In the genomic region with DNA sequence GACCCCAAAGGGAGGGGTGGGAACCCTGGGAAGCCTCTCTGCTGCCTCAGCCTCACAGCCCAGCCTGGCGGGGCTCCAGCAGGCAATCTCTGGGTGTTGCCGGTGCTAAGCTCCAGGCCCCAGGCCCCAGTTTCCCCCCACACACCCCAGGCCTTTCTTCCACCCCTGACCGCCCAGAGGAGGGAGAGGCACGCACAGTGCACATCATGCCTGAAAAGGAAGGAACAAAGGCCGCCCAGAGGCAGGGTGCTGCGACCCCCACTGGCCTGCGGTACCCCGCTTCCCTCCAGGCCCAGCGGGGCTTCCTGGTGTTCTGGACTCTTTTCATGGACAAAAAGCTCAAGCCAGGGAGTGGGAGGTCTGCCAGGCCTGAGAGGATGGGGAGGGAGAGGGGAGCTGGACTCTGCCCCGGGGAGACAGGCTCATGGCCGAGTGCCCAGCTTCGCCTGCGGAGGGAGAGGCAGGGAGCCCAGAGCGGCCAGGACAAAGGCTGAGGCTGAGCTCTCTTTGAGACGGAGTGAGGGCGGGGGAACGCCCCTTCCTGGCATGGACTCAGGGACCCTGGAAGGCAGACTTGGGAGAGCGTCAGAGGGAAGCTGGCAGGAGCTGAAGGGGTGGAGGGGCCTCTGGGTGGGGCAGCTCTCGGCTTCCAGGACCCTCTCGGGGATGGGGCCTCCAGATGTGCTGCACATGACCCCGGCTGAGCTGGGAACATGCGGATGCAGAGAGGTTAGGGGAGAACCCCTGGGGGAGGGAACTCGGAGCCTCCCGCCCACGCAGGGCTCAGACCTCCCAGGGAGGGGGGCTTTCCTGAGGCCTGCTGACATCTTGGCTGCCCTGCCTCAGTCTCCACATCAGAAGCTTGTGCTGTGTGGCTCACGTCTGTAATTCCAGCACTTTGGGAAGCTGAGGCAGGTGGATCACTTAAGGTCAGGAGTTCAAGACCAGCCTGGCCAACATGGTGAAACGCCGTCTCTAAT, we compare ENCODE assay signal across 1 cellular context.
TF ChIP-seq lines count a peak whose summit lies in the region.

No MANE protein-coding gene starts in this region.

TF ChIP-seq in HCT116, 20 proteins besides CTCF, POLR2A, EP300 and RAD21 (continued from another document):
- TF ChIP-seq SIN3A (IDR thresholded peaks at IDR 0.05; ENCODE audit: low read depth) = no peak
- TF ChIP-seq, protein P1, sequence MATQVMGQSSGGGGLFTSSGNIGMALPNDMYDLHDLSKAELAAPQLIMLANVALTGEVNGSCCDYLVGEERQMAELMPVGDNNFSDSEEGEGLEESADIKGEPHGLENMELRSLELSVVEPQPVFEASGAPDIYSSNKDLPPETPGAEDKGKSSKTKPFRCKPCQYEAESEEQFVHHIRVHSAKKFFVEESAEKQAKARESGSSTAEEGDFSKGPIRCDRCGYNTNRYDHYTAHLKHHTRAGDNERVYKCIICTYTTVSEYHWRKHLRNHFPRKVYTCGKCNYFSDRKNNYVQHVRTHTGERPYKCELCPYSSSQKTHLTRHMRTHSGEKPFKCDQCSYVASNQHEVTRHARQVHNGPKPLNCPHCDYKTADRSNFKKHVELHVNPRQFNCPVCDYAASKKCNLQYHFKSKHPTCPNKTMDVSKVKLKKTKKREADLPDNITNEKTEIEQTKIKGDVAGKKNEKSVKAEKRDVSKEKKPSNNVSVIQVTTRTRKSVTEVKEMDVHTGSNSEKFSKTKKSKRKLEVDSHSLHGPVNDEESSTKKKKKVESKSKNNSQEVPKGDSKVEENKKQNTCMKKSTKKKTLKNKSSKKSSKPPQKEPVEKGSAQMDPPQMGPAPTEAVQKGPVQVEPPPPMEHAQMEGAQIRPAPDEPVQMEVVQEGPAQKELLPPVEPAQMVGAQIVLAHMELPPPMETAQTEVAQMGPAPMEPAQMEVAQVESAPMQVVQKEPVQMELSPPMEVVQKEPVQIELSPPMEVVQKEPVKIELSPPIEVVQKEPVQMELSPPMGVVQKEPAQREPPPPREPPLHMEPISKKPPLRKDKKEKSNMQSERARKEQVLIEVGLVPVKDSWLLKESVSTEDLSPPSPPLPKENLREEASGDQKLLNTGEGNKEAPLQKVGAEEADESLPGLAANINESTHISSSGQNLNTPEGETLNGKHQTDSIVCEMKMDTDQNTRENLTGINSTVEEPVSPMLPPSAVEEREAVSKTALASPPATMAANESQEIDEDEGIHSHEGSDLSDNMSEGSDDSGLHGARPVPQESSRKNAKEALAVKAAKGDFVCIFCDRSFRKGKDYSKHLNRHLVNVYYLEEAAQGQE (IDR thresholded peaks at IDR 0.05; ENCODE audit: low read depth) = no peak
TF ChIP-seq in HCT116: peak in this region for 0.
